In genomic region chr9:11063263-11063662, GRCh38 we compare ENCODE assay signal across 14 cellular contexts.
DNase-seq lines count a peak whose midpoint lies in the region; ATAC-seq and TF ChIP-seq lines count a peak whose summit lies in the region.
"Had no signal": no experiment of that assay in that cellular context is flagged by ENCODE, and none has a peak within 500 bp of the region (broad histone marks: within the 10 kb centered on the region; RNA-seq: fewer than 3 reads in every experiment).

No MANE protein-coding gene starts in this region.

- POLR2A ChIA-PET in PC-9 (lab: Charles Lee; ENCODE audit: unreplicated experiment), result no interaction called here

- TF ChIP-seq POLR2A in esophagus muscularis mucosa (IDR thresholded peaks at IDR 0.05; ENCODE audit: low read depth), result no peak

- H2AFZ ChIP-seq in GM23338 (0 out of 2 replicates have a peak overlapping the region, but pooled peaks have one; percentile 44), PC-9 (no peak overlapping the region), hepatocyte (no peak overlapping the region)

- H3K9me2 ChIP-seq in GM23338 (ENCODE audit: insufficient read depth), result no peaks in the 10 kb centered on the region
- H3K9me2 ChIP-seq in PC-9 (ENCODE audit: insufficient read depth), result no peaks in the 10 kb centered on the region
- no peaks in the 10 kb centered on the region for H3K9me2 ChIP-seq in hepatocyte (replicated peaks; ENCODE audit: insufficient read depth)

- H3F3A ChIP-seq in GM23338 (replicated peaks; ENCODE audit: low read depth), result no peaks in the 10 kb centered on the region
- peaks cover 5% of the 10 kb centered on the region; the same call in 1 of the 2 replicates for H3F3A ChIP-seq in PC-9 (ENCODE audit: insufficient read depth, low read depth)

- no peaks in the 10 kb centered on the region for H3K36me3 ChIP-seq in GM23338 (ENCODE audit: insufficient read depth)
- no peaks in the 10 kb centered on the region for H3K36me3 ChIP-seq in PC-9 (ENCODE audit: low read depth)
- no peaks in the 10 kb centered on the region for H3K36me3 ChIP-seq in hepatocyte (replicated peaks; ENCODE audit: insufficient read depth, low read depth)
- H3K36me3 ChIP-seq in esophagus muscularis mucosa, result no peaks in the 10 kb centered on the region
- H3K36me3 ChIP-seq: BE2C had no signal

- H3K9me3 ChIP-seq in PC-9 (ENCODE audit: insufficient read depth, low read depth) (no peaks in the 10 kb centered on the region), hepatocyte (ENCODE audit: low read depth) (no peaks in the 10 kb centered on the region), esophagus muscularis mucosa (no peaks in the 10 kb centered on the region)
- H3K9me3 ChIP-seq: BE2C had no signal

- peaks cover 6% of the 10 kb centered on the region for H3K4me1 ChIP-seq in GM23338 (ENCODE audit: insufficient read depth)
- H3K4me1 ChIP-seq in PC-9 (replicated peaks; ENCODE audit: insufficient read depth), result peaks cover 13% of the 10 kb centered on the region
- H3K4me1 ChIP-seq in hepatocyte (ENCODE audit: insufficient read depth), result no peaks in the 10 kb centered on the region
- no peaks in the 10 kb centered on the region for H3K4me1 ChIP-seq in esophagus muscularis mucosa
- H3K4me1 ChIP-seq: BE2C had no signal

- BruUV-seq in PC-9 (replicated peaks; lab: Mats Ljungman, UMichigan), result no TSS peak

- no peak overlapping the region; the same call in 1 of the 2 replicates for H3K27ac Mint-ChIP-seq in GM23338
- H3K27ac Mint-ChIP-seq in HFFc6, result no peak overlapping the region
- H3K27ac Mint-ChIP-seq: CD4-positive, CD25-positive, alpha-beta regulatory T cell; CD8-positive, alpha-beta memory T cell had no signal

- DNase-seq in GM23338 (ENCODE audit: low spot score) (no peak), HT-29 (ENCODE audit: low spot score) (peak; percentile 9), PC-9 (no peak), hepatocyte (ENCODE audit: low spot score) (peak; percentile 23), HFFc6 (no peak), esophagus muscularis mucosa (ENCODE audit: extremely low spot score) (no peak)
- DNase-seq: BE2C; C1 segment of cervical spinal cord; CD4-positive, CD25-positive, alpha-beta regulatory T cell; CD8-positive, alpha-beta memory T cell; COR-L47; HCEC 1CT had no signal

- CTCF ChIA-PET in PC-9 (lab: Charles Lee), result no interaction called here

- no peak for TF ChIP-seq CTCF in GM23338 (conservative IDR thresholded peaks at IDR 0.05; ENCODE audit: low read depth in 2 of 2)
- TF ChIP-seq CTCF in PC-9 (conservative IDR thresholded peaks at IDR 0.05), result no peak
- no peak for TF ChIP-seq CTCF in hepatocyte (IDR thresholded peaks at IDR 0.05; ENCODE audit: poor library complexity)
- no peak for TF ChIP-seq CTCF in HFFc6 (IDR thresholded peaks at IDR 0.05)
- TF ChIP-seq CTCF in esophagus muscularis mucosa (IDR thresholded peaks at IDR 0.05), result no peak

- no peaks in the 10 kb centered on the region for H3K27me3 Mint-ChIP-seq in GM23338 (ENCODE audit: insufficient read depth, low read depth, poor library complexity)
- no peaks in the 10 kb centered on the region for H3K27me3 Mint-ChIP-seq in HFFc6 (ENCODE audit: insufficient read depth)
- H3K27me3 Mint-ChIP-seq: CD4-positive, CD25-positive, alpha-beta regulatory T cell; CD8-positive, alpha-beta memory T cell had no signal

- H3K27ac ChIP-seq in GM23338 (ENCODE audit: low read depth) (no peak overlapping the region), PC-9 (no peak overlapping the region), hepatocyte (no peak overlapping the region), esophagus muscularis mucosa (replicated peaks in 1 of 4) (no peak overlapping the region)

- H3K4me3 ChIP-seq in GM23338 (no peak overlapping the region), PC-9 (peak overlapping the region; percentile 74; the same call in 1 of the 2 replicates), hepatocyte (no peak overlapping the region), esophagus muscularis mucosa (no peak overlapping the region)

- intact Hi-C loops in PC-9 (cut with micrococcal nuclease; ENCODE audit: unreplicated experiment) (no loop called here), esophagus muscularis mucosa (cut with DNase I) (no loop called here)

- TF ChIP-seq EP300 in esophagus muscularis mucosa (IDR thresholded peaks at IDR 0.05), result no peak

- H3K9me3 Mint-ChIP-seq in GM23338, result no peaks in the 10 kb centered on the region
- peaks cover 24% of the 10 kb centered on the region for H3K9me3 Mint-ChIP-seq in HFFc6

- H3K36me3 Mint-ChIP-seq in GM23338 (ENCODE audit: low read depth) (no peaks in the 10 kb centered on the region), HFFc6 (ENCODE audit: low read depth) (no peaks in the 10 kb centered on the region; the same call in 1 of the 2 replicates)
- H3K36me3 Mint-ChIP-seq: CD4-positive, CD25-positive, alpha-beta regulatory T cell; CD8-positive, alpha-beta memory T cell had no signal

- H3K4me1 Mint-ChIP-seq in GM23338 (peaks cover 6% of the 10 kb centered on the region), HFFc6 (ENCODE audit: low read depth) (no peaks in the 10 kb centered on the region)
- H3K4me1 Mint-ChIP-seq: CD4-positive, CD25-positive, alpha-beta regulatory T cell; CD8-positive, alpha-beta memory T cell had no signal

- H3K79me2 ChIP-seq in GM23338 (replicated peaks; ENCODE audit: insufficient read depth) (no peaks in the 10 kb centered on the region), PC-9 (ENCODE audit: low read depth) (peaks cover 12% of the 10 kb centered on the region), hepatocyte (no peaks in the 10 kb centered on the region)

- peak; percentile 22; the same call in 1 of the 3 replicates for ATAC-seq in GM23338
- ATAC-seq in HG02759 (IDR thresholded peaks at IDR 0.05; ENCODE audit: unreplicated experiment), result no peak
- ATAC-seq in GM19395 (IDR thresholded peaks at IDR 0.05; ENCODE audit: unreplicated experiment), result no peak

- H3K4me2 ChIP-seq in GM23338 (no peak overlapping the region), PC-9 (peak overlapping the region; percentile 92), hepatocyte (no peak overlapping the region)

- H3K27me3 ChIP-seq in GM23338 (ENCODE audit: insufficient read depth), result no peaks in the 10 kb centered on the region
- no peaks in the 10 kb centered on the region for H3K27me3 ChIP-seq in PC-9 (ENCODE audit: insufficient read depth, low read depth)
- no peaks in the 10 kb centered on the region for H3K27me3 ChIP-seq in hepatocyte
- no peaks in the 10 kb centered on the region for H3K27me3 ChIP-seq in esophagus muscularis mucosa
- H3K27me3 ChIP-seq: BE2C had no signal

- H4K20me1 ChIP-seq in GM23338 (replicated peaks; ENCODE audit: insufficient read depth) (no peaks in the 10 kb centered on the region), PC-9 (ENCODE audit: insufficient read depth) (no peaks in the 10 kb centered on the region), hepatocyte (ENCODE audit: insufficient read depth, poor library complexity, severe bottlenecking) (no peaks in the 10 kb centered on the region)

- no peak overlapping the region for H3K4me3 Mint-ChIP-seq in GM23338
- H3K4me3 Mint-ChIP-seq in HFFc6, result no peak overlapping the region
- H3K4me3 Mint-ChIP-seq: CD4-positive, CD25-positive, alpha-beta regulatory T cell; CD8-positive, alpha-beta memory T cell had no signal

TF ChIP-seq in GM23338, 12 proteins besides CTCF, POLR2A, EP300 and RAD21 (continues in another document):
- TF ChIP-seq EZH2phosphoT487 (IDR thresholded peaks at IDR 0.05; ENCODE audit: unreplicated experiment), result no peak

Comparison
In these comparisons a context has a peak if more than half of its experiments do, and no peak if none do; other contexts are left out.
1. DNase-seq: peak in HT-29 (single experiment) and hepatocyte (single experiment); none in GM23338 (single experiment), PC-9 (0 of 2), HFFc6 (single experiment) and esophagus muscularis mucosa (single experiment).